In genomic region chr20:61798632-61799031, GRCh38 we compare ENCODE assay signal across 23 cellular contexts.
"Had no signal": no experiment of that assay in that cellular context is flagged by ENCODE, and none has a peak within 500 bp of the region (broad histone marks: within the 10 kb centered on the region; RNA-seq: fewer than 3 reads in every experiment).

No MANE protein-coding gene starts in this region.

- DNase-seq: activated CD4-positive, alpha-beta memory T cell treated with anti-CD3 and anti-CD28 coated beads for 36 hours; activated CD4-positive, alpha-beta T cell treated with anti-CD3 and anti-CD28 coated beads, Interleukin-2, amount 10 ng/mL, durations not matched to agents 7 days and 5 days; activated CD4-positive, CD25-positive, alpha-beta regulatory T cell; activated CD8-positive, alpha-beta memory T cell treated with anti-CD3 and anti-CD28 coated beads for 24 hours; activated effector memory CD4-positive, alpha-beta T cell treated with anti-CD3 and anti-CD28 coated beads, Interleukin-2, amount 50 U/mL, for 16 hours; activated naive CD4-positive, alpha-beta T cell treated with Interleukin-2 at 50 U/mL for 16 hours; activated naive CD8-positive, alpha-beta T cell treated with anti-CD3 and anti-CD28 coated beads, Interleukin-2, amount 50 U/mL, for 24 hours; activated T-cell treated with anti-CD3 and anti-CD28 coated beads, Interleukin-2, amount 50 U/mL, for 4 hours; amniotic stem cell; NCI-H1105 treated with DMSO at 0.1 percent for 48 hours; NCI-H1436 treated with DMSO at 0.1 percent for 48 hours; NCI-H187; NCI-H2081; NCI-H510A treated with DMSO at 0.1 percent for 48 hours; NCI-H748 treated with DMSO at 0.1 percent for 48 hours; T-cell; T-helper 2 cell; T1000 had no signal

- H3K9me3 ChIP-seq: ascending aorta had no signal

- H3K27me3 ChIP-seq: ascending aorta, cardiac muscle cell had no signal

- H3K27ac Mint-ChIP-seq: activated CD4-positive, alpha-beta memory T cell treated with anti-CD3 and anti-CD28 coated beads for 36 hours; activated CD4-positive, alpha-beta T cell treated with anti-CD3 and anti-CD28 coated beads, Interleukin-2, amount 10 ng/mL, durations not matched to agents 7 days and 5 days; activated naive CD4-positive, alpha-beta T cell treated with anti-CD3 and anti-CD28 coated beads, Interleukin-2, amount 50 U/mL, for 72 hours; activated naive CD8-positive, alpha-beta T cell treated with anti-CD3 and anti-CD28 coated beads, Interleukin-2, amount 50 U/mL, for 24 hours; T-cell had no signal

- H3K36me3 ChIP-seq: ascending aorta, cardiac muscle cell had no signal

- H3K9me3 Mint-ChIP-seq: activated CD4-positive, alpha-beta memory T cell treated with anti-CD3 and anti-CD28 coated beads for 36 hours; activated CD4-positive, alpha-beta T cell treated with anti-CD3 and anti-CD28 coated beads, Interleukin-2, amount 10 ng/mL, durations not matched to agents 7 days and 5 days; activated T-cell treated with anti-CD3 and anti-CD28 coated beads, Interleukin-2, amount 50 U/mL, for 4 hours; T-cell had no signal

- H3K4me3 ChIP-seq: ascending aorta, cardiac muscle cell, SK-N-MC had no signal

- H3K4me1 Mint-ChIP-seq: activated CD4-positive, alpha-beta T cell treated with anti-CD3 and anti-CD28 coated beads, Interleukin-2, amount 10 ng/mL, durations not matched to agents 7 days and 5 days; activated naive CD8-positive, alpha-beta T cell treated with anti-CD3 and anti-CD28 coated beads, Interleukin-2, amount 50 U/mL, for 24 hours had no signal

- H3K27ac ChIP-seq: ascending aorta, cardiac muscle cell, SK-N-MC had no signal

- ATAC-seq: activated naive CD4-positive, alpha-beta T cell treated with anti-CD3 and anti-CD28 coated beads, Interleukin-2, amount 50 U/mL, for 72 hours; activated naive CD8-positive, alpha-beta T cell treated with anti-CD3 and anti-CD28 coated beads, Interleukin-2, amount 50 U/mL, for 24 hours; activated T-cell treated with anti-CD3 and anti-CD28 coated beads, Interleukin-2, amount 50 U/mL, for 4 hours; T-cell had no signal

- H3K27me3 Mint-ChIP-seq: activated naive CD8-positive, alpha-beta T cell treated with anti-CD3 and anti-CD28 coated beads, Interleukin-2, amount 50 U/mL, for 24 hours; brain had no signal

- H3K36me3 Mint-ChIP-seq: activated CD4-positive, alpha-beta memory T cell treated with anti-CD3 and anti-CD28 coated beads for 36 hours; activated naive CD4-positive, alpha-beta T cell treated with anti-CD3 and anti-CD28 coated beads, Interleukin-2, amount 50 U/mL, for 72 hours; brain; T-cell had no signal

- H3K4me3 Mint-ChIP-seq: activated CD4-positive, alpha-beta memory T cell treated with anti-CD3 and anti-CD28 coated beads for 36 hours; activated CD4-positive, alpha-beta T cell treated with anti-CD3 and anti-CD28 coated beads, Interleukin-2, amount 10 ng/mL, durations not matched to agents 7 days and 5 days; activated naive CD8-positive, alpha-beta T cell treated with anti-CD3 and anti-CD28 coated beads, Interleukin-2, amount 50 U/mL, for 24 hours; activated T-cell treated with anti-CD3 and anti-CD28 coated beads, Interleukin-2, amount 50 U/mL, for 4 hours; brain; T-cell had no signal

- H3K4me1 ChIP-seq: ascending aorta had no signal
